Comparison of ENCODE assay signal across 8 cellular contexts in the genomic region with DNA sequence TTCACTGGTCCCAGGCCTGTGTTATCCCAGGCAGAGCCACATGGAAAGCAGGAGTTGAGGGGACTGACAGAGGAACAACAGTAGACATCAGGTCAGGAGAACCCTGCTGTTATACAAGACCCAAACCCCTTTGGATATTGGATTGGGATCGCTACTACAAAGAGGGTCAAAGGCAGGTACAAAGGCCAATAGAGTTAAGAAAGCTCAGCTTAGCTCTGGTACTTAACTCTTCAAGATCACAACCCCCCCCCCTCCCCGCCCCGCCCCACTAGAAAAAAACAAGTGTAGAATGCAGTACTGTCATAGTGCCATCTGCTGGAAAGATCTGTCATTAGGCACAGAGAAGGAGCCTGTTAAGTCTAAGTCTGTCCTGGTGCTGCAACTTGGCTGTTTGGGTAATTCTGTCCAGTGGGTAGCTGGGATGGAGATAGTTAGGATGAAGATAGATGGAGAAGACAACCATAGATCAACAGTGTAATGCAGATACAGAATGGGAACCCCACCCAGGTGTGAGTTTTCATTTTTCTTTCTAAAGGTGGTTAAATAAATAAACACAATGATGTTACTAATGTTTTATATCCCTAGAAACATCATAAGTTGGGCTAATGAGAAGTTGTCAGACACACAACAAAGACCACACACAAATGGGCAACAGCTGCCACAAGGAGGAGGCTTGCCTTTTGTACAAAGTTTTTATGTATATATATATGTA. TPM values are rescaled to one million over a fixed set of nuclear protein-coding genes. Genes with fewer than 3 reads are reported as not detected.
DNase-seq lines count a peak whose midpoint lies in the region; TF ChIP-seq lines count a peak whose summit lies in the region.

No MANE protein-coding gene starts in this region.

- no peaks in the 10 kb centered on the region for H3K9me3 ChIP-seq in SJSA1 (replicated peaks)

- TF ChIP-seq CTCF in GM12864 (IDR thresholded peaks at IDR 0.05; ENCODE audit: low read depth, low read length, missing control alignments): peak; percentile 60
- TF ChIP-seq CTCF in LNCaP clone FGC (IDR thresholded peaks at IDR 0.05; ENCODE audit: control insufficient read depth, extremely low read depth, insufficient read depth): peak; percentile 73
- peak; percentile 75 for TF ChIP-seq CTCF in brain microvascular endothelial cell (IDR thresholded peaks at IDR 0.05; ENCODE audit: low read depth, low read length, missing control alignments)

- H3K27ac ChIP-seq in SJSA1 (no peak overlapping the region), brain microvascular endothelial cell (no peak overlapping the region)

- H3K4me3 ChIP-seq in GM12864 (ENCODE audit: low read depth, low read length) (no peak overlapping the region), LNCaP clone FGC (ENCODE audit: low read depth, low read length) (no peak overlapping the region), SJSA1 (no peak overlapping the region), brain microvascular endothelial cell (ENCODE audit: low read depth, low read length) (no peak overlapping the region)

- peak; percentile 71 for DNase-seq in ACHN
- no peak for DNase-seq in GM12864 (ENCODE audit: low read depth)
- DNase-seq in LNCaP clone FGC (ENCODE audit: low read depth): peak; percentile 36
- peak; percentile 56 to 61 for DNase-seq in SJSA1 (ENCODE audit: low read depth in 1 of 2, low spot score in 2 of 2)
- DNase-seq in brain microvascular endothelial cell: peak; percentile 74
- DNase-seq in iPS-NIHi7 (ENCODE audit: extremely low spot score): peak; percentile 71
- peak; percentile 60 for DNase-seq in stimulated activated CD4-positive, alpha-beta T cell treated with anti-CD3 and anti-CD28 coated beads, Interleukin-4, amount 100 ng/mL, for 24 hours
- no peak for DNase-seq in activated CD8-positive, alpha-beta memory T cell treated with anti-CD3 and anti-CD28 coated beads, Interleukin-2, amount 50 U/mL, for 48 hours

- H3K36me3 ChIP-seq in SJSA1 (peaks cover 63% of the 10 kb centered on the region), brain microvascular endothelial cell (replicated peaks) (peaks cover 37% of the 10 kb centered on the region)

- H3K27me3 ChIP-seq in SJSA1 (replicated peaks) (no peaks in the 10 kb centered on the region), brain microvascular endothelial cell (replicated peaks) (no peaks in the 10 kb centered on the region)

- in situ Hi-C loops in ACHN (cut with HindIII; ENCODE audit: low pct_ligation_motif_present, low pct_unique_long_range_greater_than_20kb, low sequenced_read_pairs): no loop called here
- in situ Hi-C loops in brain microvascular endothelial cell (cut with HindIII; ENCODE audit: low pct_ligation_motif_present, low sequenced_read_pairs): no loop called here

- H3K4me1 ChIP-seq in SJSA1 (replicated peaks): peaks cover 22% of the 10 kb centered on the region

RNA-seq across cellular contexts. Expression of a gene that starts 17.2 kb away (rescaled TPM):
- 0.05 TPM in 1 of 2 replicates, not detected in the other for total RNA-seq in SJSA1 (2014; rRNA removed; shearing (Covaris generic))

RNA-seq across cellular contexts. Expression of a gene that starts 18.7 kb away (rescaled TPM):
- total RNA-seq in SJSA1 (2014; rRNA removed; shearing (Covaris generic)): 67.8 and 86.9 TPM in 2 replicates

RNA-seq across cellular contexts. Expression of a gene that starts 28.7 kb away (rescaled TPM):
- 37.4 and 41.4 TPM in 2 replicates for total RNA-seq in SJSA1 (2014; rRNA removed; shearing (Covaris generic))

RNA-seq across cellular contexts. Expression of a gene that starts 28.9 kb away (rescaled TPM):
- 43.9 and 67.8 TPM in 2 replicates for total RNA-seq in SJSA1 (2014; rRNA removed; shearing (Covaris generic))

RNA-seq across cellular contexts. Expression of a gene that starts 56.6 kb away (rescaled TPM):
- total RNA-seq in SJSA1 (2014; rRNA removed; shearing (Covaris generic)): 37.3 and 39.5 TPM in 2 replicates

Comparison
In these comparisons a context has a peak if more than half of its experiments do, and no peak if none do; other contexts are left out.
1. DNase-seq: peak in ACHN (single experiment), LNCaP clone FGC (single experiment), SJSA1 (2 of 2), brain microvascular endothelial cell (single experiment), iPS-NIHi7 (single experiment) and stimulated activated CD4-positive, alpha-beta T cell treated with anti-CD3 and anti-CD28 coated beads, Interleukin-4, amount 100 ng/mL, for 24 hours (single experiment); none in GM12864 (single experiment) and activated CD8-positive, alpha-beta memory T cell treated with anti-CD3 and anti-CD28 coated beads, Interleukin-2, amount 50 U/mL, for 48 hours (single experiment).
2. Peak in every context shown above with its lines, with median percentiles within 50 percentile points of each other: CTCF ChIP-seq.